23 cellular contexts compared by ENCODE assay signal in genomic region chr1:46421739-46422138, GRCh38.
"Had no signal": no experiment of that assay in that cellular context is flagged by ENCODE, and none has a peak within 500 bp of the region (broad histone marks: within the 10 kb centered on the region; RNA-seq: fewer than 3 reads in every experiment).

No MANE protein-coding gene starts in this region.

- ATAC-seq: activated CD8-positive, alpha-beta T cell treated with anti-CD3 and anti-CD28 coated beads, Interleukin-2, amount 10 ng/mL, durations not matched to agents 7 days and 5 days; Panc1; Right ventricle myocardium inferior had no signal

- DNase-seq: activated B cell treated with CpG ODN at 0.5 μM for 24 hours; activated CD4-positive, alpha-beta T cell treated with anti-CD3 and anti-CD28 coated beads for 1 hour; activated CD4-positive, alpha-beta T cell treated with anti-CD3 and anti-CD28 coated beads, Interleukin-2, amount 10 ng/mL, durations not matched to agents 24 days and 14 days; activated CD8-positive, alpha-beta memory T cell treated with anti-CD3 and anti-CD28 coated beads, Interleukin-2, amount 50 U/mL, for 48 hours; activated CD8-positive, alpha-beta T cell treated with anti-CD3 and anti-CD28 coated beads, Interleukin-2, amount 10 ng/mL, durations not matched to agents 7 days and 5 days; activated naive CD4-positive, alpha-beta T cell; activated T-cell treated with anti-CD3 and anti-CD28 coated beads, Interleukin-2, amount 50 U/mL, for 1 hour; aorta; NCI-H1105 treated with DMSO at 0.1 percent for 48 hours; NCI-H1436 treated with DMSO at 0.1 percent for 48 hours; NCI-H1930; NCI-H510A treated with DMSO at 0.1 percent for 48 hours; NCI-H69; NK-92 treated with Interleukin-12 subunit alpha and Interleukin-12 subunit beta, amount 100 ng/mL, for 24 hours; OCI-M1; RPMI8226; SJCRH30; SK-N-SH; SW 1271; T-helper 9 cell had no signal

- H3K4me3 ChIP-seq: breast epithelium, SJCRH30 had no signal

- H3K36me3 ChIP-seq: breast epithelium, SJCRH30 had no signal

- H3K9me3 ChIP-seq: breast epithelium, SJCRH30, SK-N-SH had no signal

- H3K4me1 ChIP-seq: breast epithelium, SJCRH30 had no signal
